In the genomic region with DNA sequence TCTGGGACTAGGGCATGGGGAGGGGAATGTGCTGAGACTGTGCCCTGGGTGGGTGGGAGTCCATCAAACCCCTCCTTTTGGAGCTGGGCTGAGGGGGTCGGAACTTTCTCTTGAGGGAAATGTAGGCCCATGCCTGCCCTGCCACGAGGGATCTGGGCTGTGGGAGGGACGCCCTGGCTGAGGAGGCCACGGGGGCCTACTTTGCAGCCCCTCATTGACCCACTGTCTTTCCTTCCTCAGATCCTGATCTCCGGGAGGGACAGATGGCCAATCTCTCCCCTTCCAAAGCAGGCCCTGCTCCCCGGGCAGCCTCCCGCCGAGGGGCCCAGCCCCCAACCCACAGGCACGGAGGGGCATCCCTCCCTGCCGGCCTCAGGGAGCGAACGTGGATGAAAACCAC, we compare ENCODE assay signal across 1 cellular context.
TF ChIP-seq lines count a peak whose summit lies in the region.

No MANE protein-coding gene starts in this region.

TF ChIP-seq in K562, 482 proteins besides CTCF, POLR2A, EP300 and RAD21:
- TF ChIP-seq ZNF408 (CRISPR knock-in tag; IDR thresholded peaks at IDR 0.05; ENCODE audit: low read depth) (no peak), GTF2A2 (tag; IDR thresholded peaks at IDR 0.05) (no peak), ZFX (CRISPR knock-in tag; IDR thresholded peaks at IDR 0.05) (peak; percentile 28; the same call in 1 of the 2 replicates), HDAC2 (IDR thresholded peaks at IDR 0.05) (no peak), DNMT1 (IDR thresholded peaks at IDR 0.05) (no peak), JUND (IDR thresholded peaks at IDR 0.05; ENCODE audit: borderline replicate concordance, low read depth, low read length) (no peak), JUND (tag; IDR thresholded peaks at IDR 0.05; ENCODE audit: borderline replicate concordance, low read depth, low read length) (no peak), GATAD2B (IDR thresholded peaks at IDR 0.05; ENCODE audit: borderline replicate concordance) (no peak), NR2C2 (CRISPR knock-in tag; IDR thresholded peaks at IDR 0.05) (no peak), NR2C2 (tag; IDR thresholded peaks at IDR 0.05) (0 out of 2 replicates have a peak, but pooled peaks have one; percentile 0), NR2F6 (CRISPR knock-in tag; IDR thresholded peaks at IDR 0.05) (no peak), SIX5 (IDR thresholded peaks at IDR 0.05; ENCODE audit: borderline replicate concordance in 1 of 2, insufficient read depth in 1 of 2, low read depth in 1 of 2, low read length in 2 of 2) (no peak), ZNF347 (CRISPR knock-in tag; IDR thresholded peaks at IDR 0.05; ENCODE audit: low read depth) (no peak), ZNF586 (CRISPR knock-in tag; conservative IDR thresholded peaks at IDR 0.05) (no peak), ZNF140 (CRISPR knock-in tag; IDR thresholded peaks at IDR 0.05) (no peak)
- TF ChIP-seq, protein P1, sequence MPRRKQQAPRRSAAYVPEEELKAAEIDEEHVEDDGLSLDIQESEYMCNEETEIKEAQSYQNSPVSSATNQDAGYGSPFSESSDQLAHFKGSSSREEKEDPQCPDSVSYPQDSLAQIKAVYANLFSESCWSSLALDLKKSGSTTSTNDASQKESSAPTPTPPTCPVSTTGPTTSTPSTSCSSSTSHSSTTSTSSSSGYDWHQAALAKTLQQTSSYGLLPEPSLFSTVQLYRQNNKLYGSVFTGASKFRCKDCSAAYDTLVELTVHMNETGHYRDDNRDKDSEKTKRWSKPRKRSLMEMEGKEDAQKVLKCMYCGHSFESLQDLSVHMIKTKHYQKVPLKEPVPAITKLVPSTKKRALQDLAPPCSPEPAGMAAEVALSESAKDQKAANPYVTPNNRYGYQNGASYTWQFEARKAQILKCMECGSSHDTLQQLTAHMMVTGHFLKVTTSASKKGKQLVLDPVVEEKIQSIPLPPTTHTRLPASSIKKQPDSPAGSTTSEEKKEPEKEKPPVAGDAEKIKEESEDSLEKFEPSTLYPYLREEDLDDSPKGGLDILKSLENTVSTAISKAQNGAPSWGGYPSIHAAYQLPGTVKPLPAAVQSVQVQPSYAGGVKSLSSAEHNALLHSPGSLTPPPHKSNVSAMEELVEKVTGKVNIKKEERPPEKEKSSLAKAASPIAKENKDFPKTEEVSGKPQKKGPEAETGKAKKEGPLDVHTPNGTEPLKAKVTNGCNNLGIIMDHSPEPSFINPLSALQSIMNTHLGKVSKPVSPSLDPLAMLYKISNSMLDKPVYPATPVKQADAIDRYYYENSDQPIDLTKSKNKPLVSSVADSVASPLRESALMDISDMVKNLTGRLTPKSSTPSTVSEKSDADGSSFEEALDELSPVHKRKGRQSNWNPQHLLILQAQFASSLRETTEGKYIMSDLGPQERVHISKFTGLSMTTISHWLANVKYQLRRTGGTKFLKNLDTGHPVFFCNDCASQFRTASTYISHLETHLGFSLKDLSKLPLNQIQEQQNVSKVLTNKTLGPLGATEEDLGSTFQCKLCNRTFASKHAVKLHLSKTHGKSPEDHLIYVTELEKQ (CRISPR knock-in tag; IDR thresholded peaks at IDR 0.05), result no peak
